20 cellular contexts compared by ENCODE assay signal in the genomic region with DNA sequence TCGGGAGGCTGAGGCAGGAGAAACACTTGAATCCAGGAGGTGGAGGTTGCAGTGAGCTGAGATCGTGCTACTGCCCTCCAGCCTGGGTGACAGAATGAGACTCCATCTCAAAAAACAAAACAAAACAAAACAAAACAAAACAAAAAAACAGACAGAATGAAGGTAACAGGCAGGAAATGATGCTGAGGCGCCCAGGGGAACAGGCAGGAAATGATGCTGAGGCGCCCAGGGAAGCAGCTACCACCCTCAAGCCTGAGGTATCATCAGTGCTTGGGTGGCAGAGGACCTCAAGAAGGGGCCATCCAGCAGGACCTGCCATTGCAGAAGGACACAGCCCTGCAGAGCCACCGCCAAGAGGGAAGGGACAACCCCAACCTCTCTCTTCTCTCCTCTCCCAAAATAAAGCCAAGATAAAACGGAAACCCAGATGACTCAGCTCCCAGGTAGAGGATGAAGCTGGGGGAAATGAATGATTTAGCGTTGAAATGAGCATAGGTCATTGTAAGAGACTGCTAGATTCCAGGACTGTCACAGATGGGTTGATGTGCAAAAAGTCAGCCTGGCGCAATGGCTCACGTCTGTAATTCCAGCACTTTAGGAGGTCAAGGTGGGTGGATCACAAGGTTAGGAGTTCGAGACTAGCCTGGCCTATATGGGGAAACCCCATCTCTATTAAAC. TPM values are rescaled to one million over a fixed set of nuclear protein-coding genes. Genes with fewer than 3 reads are reported as not detected.
A peak's percentile ranks its signal among the peaks of the same experiment; 100 is the strongest.
DNase-seq lines count a peak whose midpoint lies in the region; ATAC-seq, FAIRE-seq and TF ChIP-seq lines count a peak whose summit lies in the region.
"Had no signal": no experiment of that assay in that cellular context is flagged by ENCODE, and none has a peak within 500 bp of the region (broad histone marks: within the 10 kb centered on the region; RNA-seq: fewer than 3 reads in every experiment).

No MANE protein-coding gene starts in this region.

- RAD21 ChIA-PET in GM12878 (lab: Charles Lee; ENCODE audit: unreplicated experiment) = no interaction called here

- no peak for TF ChIP-seq EP300 in GM12878 (IDR thresholded peaks at IDR 0.05; ENCODE audit: borderline replicate concordance in 1 of 2, control insufficient read depth in 1 of 2, low read depth in 2 of 2, low read length in 2 of 2)

- peak overlapping the region; percentile 67; the same call in 1 of the 2 replicates for H3K27ac ChIP-seq in PC-9
- no peak overlapping the region for H3K27ac ChIP-seq in GM12878 (ENCODE audit: control insufficient read depth, insufficient read depth)
- no peak overlapping the region for H3K27ac ChIP-seq in spleen
- no peak overlapping the region for H3K27ac ChIP-seq in prostate gland
- H3K27ac ChIP-seq: Peyer's patch, SJCRH30 had no signal

- no peak overlapping the region for H3K4me3 ChIP-seq in PC-9
- no peak overlapping the region for H3K4me3 ChIP-seq in GM12878
- no peak overlapping the region for H3K4me3 ChIP-seq in spleen
- no peak overlapping the region for H3K4me3 ChIP-seq in prostate gland
- H3K4me3 ChIP-seq: Peyer's patch, SJCRH30 had no signal

- H3K79me2 ChIP-seq in PC-9 (ENCODE audit: low read depth) (no peaks in the 10 kb centered on the region), GM12878 (ENCODE audit: control insufficient read depth, insufficient read depth, low read length) (no peaks in the 10 kb centered on the region)

- SMC1A ChIA-PET in GM12878 (lab: Charles Lee; ENCODE audit: uncharacterized antibody, unreplicated experiment) = no interaction called here

- in situ Hi-C loops in GM12878 (cut with MboI) = no loop called here

- no peak overlapping the region for H2AFZ ChIP-seq in PC-9
- H2AFZ ChIP-seq in GM12878 (ENCODE audit: control insufficient read depth, low read depth, low read length) = peak overlapping the region; percentile 4; the same call in 1 of the 2 replicates

- ATAC-seq in GM12878 (no peak), GM19452 (IDR thresholded peaks at IDR 0.05; ENCODE audit: unreplicated experiment) (no peak)

- H3K36me3 Mint-ChIP-seq in activated CD4-positive, alpha-beta T cell treated with anti-CD3 and anti-CD28 coated beads, Interleukin-2, amount 10 ng/mL, durations not matched to agents 7 days and 5 days (ENCODE audit: low read depth) = no peaks in the 10 kb centered on the region

- peaks cover 2% of the 10 kb centered on the region for H3K27me3 Mint-ChIP-seq in activated CD4-positive, alpha-beta T cell treated with anti-CD3 and anti-CD28 coated beads, Interleukin-2, amount 10 ng/mL, durations not matched to agents 7 days and 5 days

- no peak for DNase-seq in activated CD4-positive, alpha-beta T cell treated with anti-CD3 and anti-CD28 coated beads, Interleukin-2, amount 10 ng/mL, durations not matched to agents 7 days and 5 days
- DNase-seq in activated CD4-positive, alpha-beta T cell treated with anti-CD3 and anti-CD28 coated beads for 4 hours = no peak
- no peak for DNase-seq in PC-9
- no peak for DNase-seq in GM12878 (ENCODE audit: low read depth, low spot score)
- DNase-seq in spleen = no peak
- DNase-seq in prostate gland (ENCODE audit: low spot score) = no peak
- DNase-seq: DMS 273 treated with DMSO at 0.1 percent for 48 hours, DND-41, Kasumi-1, NCI-H1694, NCI-H2081, NCI-H2171 treated with DMSO at 0.1 percent for 48 hours, NCI-H524 treated with DMSO at 0.1 percent for 48 hours, NCI-H82, Peyer's patch, SJCRH30 had no signal

- TF ChIP-seq CTCF in PC-9 (conservative IDR thresholded peaks at IDR 0.05) (no peak), GM12878 (IDR thresholded peaks at IDR 0.05 in 2 of 3, conservative IDR thresholded peaks at IDR 0.05 in 1 of 3; ENCODE audit: control insufficient read depth in 2 of 3, extremely low read depth in 1 of 3, insufficient read depth in 1 of 3, low read depth in 3 of 3, low read length in 3 of 3) (no peak), spleen (IDR thresholded peaks at IDR 0.05 in 8 of 11, conservative IDR thresholded peaks at IDR 0.05 in 3 of 11) (no peak), prostate gland (IDR thresholded peaks at IDR 0.05) (no peak)

- H3K4me1 Mint-ChIP-seq in activated CD4-positive, alpha-beta T cell treated with anti-CD3 and anti-CD28 coated beads, Interleukin-2, amount 10 ng/mL, durations not matched to agents 7 days and 5 days = peaks cover 10% of the 10 kb centered on the region

- H3F3A ChIP-seq in PC-9 (ENCODE audit: insufficient read depth, low read depth) = peaks cover 32% of the 10 kb centered on the region

- H3K9me3 ChIP-seq in PC-9 (ENCODE audit: insufficient read depth, low read depth) = peaks cover 4% of the 10 kb centered on the region; the same call in 1 of the 2 replicates
- H3K9me3 ChIP-seq in GM12878 (replicated peaks; ENCODE audit: control insufficient read depth, insufficient read depth, low read length) = peaks cover 2% of the 10 kb centered on the region; the same call in 2 of the 3 replicates
- H3K9me3 ChIP-seq in spleen = no peaks in the 10 kb centered on the region
- H3K9me3 ChIP-seq in prostate gland = no peaks in the 10 kb centered on the region
- H3K9me3 ChIP-seq: Peyer's patch, SJCRH30 had no signal

- H3K4me2 ChIP-seq in PC-9 = no peak overlapping the region
- peak overlapping the region; percentile 11; the same call in 1 of the 2 replicates for H3K4me2 ChIP-seq in GM12878 (ENCODE audit: control insufficient read depth, insufficient read depth)

- H3K9ac ChIP-seq in GM12878 (ENCODE audit: control insufficient read depth, insufficient read depth, low read length) = no peak overlapping the region

- H3K9me3 Mint-ChIP-seq in activated CD4-positive, alpha-beta T cell treated with anti-CD3 and anti-CD28 coated beads, Interleukin-2, amount 10 ng/mL, durations not matched to agents 7 days and 5 days = no peaks in the 10 kb centered on the region

- H3K9me2 ChIP-seq in PC-9 (ENCODE audit: insufficient read depth) = no peaks in the 10 kb centered on the region

- H3K36me3 ChIP-seq in PC-9 (ENCODE audit: low read depth) = no peaks in the 10 kb centered on the region
- H3K36me3 ChIP-seq in GM12878 (ENCODE audit: control insufficient read depth in 2 of 2, insufficient read depth in 2 of 2, low read length in 1 of 2) = no peaks in the 10 kb centered on the region
- H3K36me3 ChIP-seq in spleen = no peaks in the 10 kb centered on the region
- H3K36me3 ChIP-seq in prostate gland = no peaks in the 10 kb centered on the region
- H3K36me3 ChIP-seq: Peyer's patch, SJCRH30 had no signal

- CTCF ChIA-PET in activated CD4-positive, alpha-beta T cell treated with anti-CD3 and anti-CD28 coated beads, Interleukin-2, amount 10 ng/mL, durations not matched to agents 7 days and 5 days (lab: Charles Lee) = interaction anchor here (0.6 to 1.0 kb wide), 3 partner anchors 10 to 549 kb away, joined by 4 read pairs; no protein-coding TSS in a partner anchor
- CTCF ChIA-PET in PC-9 (lab: Charles Lee) (interaction anchor here (0.6 kb wide), 1 partner anchor 225 kb away, joined by 3 read pairs; no protein-coding TSS in a partner anchor), GM12878 (lab: Yijun Ruan, JAX) (interaction anchor here (1.4 kb wide), 1 partner anchor 11 kb away, joined by 4 read pairs; no protein-coding TSS in a partner anchor)

- intact Hi-C loops in PC-9 (cut with micrococcal nuclease; ENCODE audit: unreplicated experiment) (no loop called here), GM12878 (cut with micrococcal nuclease; ENCODE audit: unreplicated experiment) (no loop called here), spleen (cut with DNase I; ENCODE audit: low total_unique reads) (no loop called here), prostate gland (cut with DNase I) (no loop called here)

- no peak overlapping the region for H3K4me3 Mint-ChIP-seq in activated CD4-positive, alpha-beta T cell treated with anti-CD3 and anti-CD28 coated beads, Interleukin-2, amount 10 ng/mL, durations not matched to agents 7 days and 5 days

- H4K20me1 ChIP-seq in PC-9 (ENCODE audit: insufficient read depth) = no peaks in the 10 kb centered on the region
- no peaks in the 10 kb centered on the region for H4K20me1 ChIP-seq in GM12878 (ENCODE audit: control insufficient read depth, insufficient read depth)

- H3K27me3 ChIP-seq in PC-9 (ENCODE audit: insufficient read depth, low read depth) = no peaks in the 10 kb centered on the region
- no peaks in the 10 kb centered on the region for H3K27me3 ChIP-seq in GM12878 (replicated peaks in 1 of 2; ENCODE audit: control insufficient read depth in 2 of 2, insufficient read depth in 2 of 2, low read length in 1 of 2)
- no peaks in the 10 kb centered on the region for H3K27me3 ChIP-seq in spleen (replicated peaks in 1 of 7)
- H3K27me3 ChIP-seq in prostate gland (replicated peaks; ENCODE audit: insufficient read depth) = no peaks in the 10 kb centered on the region
- H3K27me3 ChIP-seq: Peyer's patch, SJCRH30 had no signal

- POLR2A ChIA-PET in activated CD4-positive, alpha-beta T cell treated with anti-CD3 and anti-CD28 coated beads, Interleukin-2, amount 10 ng/mL, durations not matched to agents 7 days and 5 days (lab: Charles Lee) = no interaction called here
- POLR2A ChIA-PET in PC-9 (lab: Charles Lee; ENCODE audit: unreplicated experiment) = no interaction called here
- POLR2A ChIA-PET in GM12878 (lab: Charles Lee) = no interaction called here

- BruUV-seq in PC-9 (replicated peaks; lab: Mats Ljungman, UMichigan) (no TSS peak), GM12878 (replicated peaks; lab: Mats Ljungman, UMichigan) (no TSS peak)

- peaks cover 49% of the 10 kb centered on the region for H3K4me1 ChIP-seq in PC-9 (replicated peaks; ENCODE audit: insufficient read depth)
- peaks cover 26% of the 10 kb centered on the region for H3K4me1 ChIP-seq in GM12878 (ENCODE audit: control insufficient read depth, insufficient read depth, low read length)
- H3K4me1 ChIP-seq in spleen = peaks cover 3 to 15% (median 8%) of the 10 kb centered on the region in 6 donors
- H3K4me1 ChIP-seq in prostate gland (replicated peaks) = no peaks in the 10 kb centered on the region
- H3K4me1 ChIP-seq: SJCRH30 had no signal

- 42% methylated on average over 10 of the region's 10 CpGs for WGBS in GM12878 (ENCODE audit: insufficient coverage, insufficient replicate concordance, low lambda C conversion rate, missing lambda C conversion rate)
- WGBS in spleen, 5 donors = 84 to 91% (median 84%) methylated on average over 10 of the region's 10 CpGs
- WGBS in prostate gland = 94% methylated on average over 10 of the region's 10 CpGs

- no peak for FAIRE-seq in GM12878 (lab: Jason Lieb, UNC)
- FAIRE-seq: A204.1, GM19239, H1 had no signal

- peak overlapping the region; percentile 66 for H3K27ac Mint-ChIP-seq in activated CD4-positive, alpha-beta T cell treated with anti-CD3 and anti-CD28 coated beads, Interleukin-2, amount 10 ng/mL, durations not matched to agents 7 days and 5 days

- no peak for TF ChIP-seq RAD21 in GM12878 (IDR thresholded peaks at IDR 0.05; ENCODE audit: insufficient read depth, low read depth, low read length)

- no peak for TF ChIP-seq POLR2A in GM12878 (IDR thresholded peaks at IDR 0.05; ENCODE audit: low read depth, low read length)
- no peak for TF ChIP-seq POLR2A in spleen (IDR thresholded peaks at IDR 0.05)
- no peak for TF ChIP-seq POLR2A in prostate gland (IDR thresholded peaks at IDR 0.05)

RNA-seq across cellular contexts. Expression of a gene that starts 19.3 kb away (rescaled TPM):
- under 1 TPM; 0.25 to 0.27 TPM for total RNA-seq in activated CD4-positive, alpha-beta T cell treated with anti-CD3 and anti-CD28 coated beads, Interleukin-2, amount 10 ng/mL, durations not matched to agents 7 days and 5 days
- total RNA-seq in PC-9 (2021) (12.8 and 14.3 TPM in 2 replicates), GM12878 (2014; rRNA removed) (2.2 and 2.6 TPM in 2 replicates), GM12878 (2014; rRNA removed; fragmentation: Illumina TruSeq; extraction: Trizol) (2.0 and 2.2 TPM in 2 replicates), GM12878 (2021) (2.0 and 2.6 TPM in 2 replicates), spleen (1 to 10 TPM; 6.1 to 9.9 (median 7.3) TPM), prostate gland (10 to 100 TPM; 20.7 to 24.9 TPM)
- 1.9 and 3.1 TPM in 2 replicates for total RNA-seq in GM12878 (2013; cell fraction: nucleolus; rRNA removed)
- 0.49 TPM for polyA plus RNA-seq in GM12878 (2011; ENCODE audit: low read depth)
- polyA plus RNA-seq in GM12878 (2011; rRNA removed) (0.48 and 0.61 TPM in 2 replicates), GM12878 (2014; fragmentation: Illumina TruSeq; extraction: Trizol) (1.9 and 2.1 TPM in 2 replicates), GM12878 (2014; fragmentation: Nextera tagmentation; extraction: Ambion mirVana) (1 to 10 TPM; 1.0 to 1.1 TPM), GM12878 (2014; rRNA removed) (1.9 and 2.2 TPM in 2 replicates), GM12878 (2016; fragmentation: Nextera tagmentation; extraction: Ambion mirVana) (1 to 10 TPM; 1.6 TPM), spleen (1 to 10 TPM; 1.6 to 2.7 (median 1.8) TPM)
- 0.18 and 0.23 TPM in 2 replicates for polyA plus RNA-seq in GM12878 (2011; cell fraction: cytosol; rRNA removed)
- 0.51 and 0.89 TPM in 2 replicates for polyA plus RNA-seq in GM12878 (2011; cell fraction: nucleus; rRNA removed)
- 1.2 and 1.5 TPM in 2 replicates for polyA plus RNA-seq in GM12878 (2012)
- 0.07 and 0.36 TPM in 2 replicates for polyA minus RNA-seq in GM12878 (2011; rRNA and poly(A)+ RNA removed)
- polyA minus RNA-seq in GM12878 (2011; cell fraction: cytosol; rRNA and poly(A)+ RNA removed) = 0.21 TPM in 1 of 2 replicates, not detected in the other
- 0.24 and 0.57 TPM in 2 replicates for polyA minus RNA-seq in GM12878 (2011; cell fraction: nucleus; rRNA and poly(A)+ RNA removed)

RNA-seq across cellular contexts. Expression of a gene that starts 19.7 kb away (rescaled TPM):
- 1 to 10 TPM; 1.7 to 1.8 TPM for total RNA-seq in activated CD4-positive, alpha-beta T cell treated with anti-CD3 and anti-CD28 coated beads, Interleukin-2, amount 10 ng/mL, durations not matched to agents 7 days and 5 days
- total RNA-seq in PC-9 (2021) = 112 and 119 TPM in 2 replicates
- total RNA-seq in GM12878 (2013; cell fraction: nucleolus; rRNA removed) = 75.8 and 85.6 TPM in 2 replicates
- total RNA-seq in GM12878 (2014; rRNA removed) = 50.0 and 57.9 TPM in 2 replicates
- total RNA-seq in GM12878 (2014; rRNA removed; fragmentation: Illumina TruSeq; extraction: Trizol) = 74.8 and 77.5 TPM in 2 replicates
- total RNA-seq in GM12878 (2021) = 96.2 and 98.5 TPM in 2 replicates
- 9.4 TPM for polyA plus RNA-seq in GM12878 (2011; ENCODE audit: low read depth)
- polyA plus RNA-seq in GM12878 (2011; rRNA removed) = 20.2 and 28.7 TPM in 2 replicates
- polyA plus RNA-seq in GM12878 (2011; cell fraction: cytosol; rRNA removed) = 9.1 and 14.6 TPM in 2 replicates
- 14.7 and 16.7 TPM in 2 replicates for polyA plus RNA-seq in GM12878 (2011; cell fraction: nucleus; rRNA removed)
- 17.2 and 30.7 TPM in 2 replicates for polyA plus RNA-seq in GM12878 (2012)
- polyA plus RNA-seq in GM12878 (2014; fragmentation: Illumina TruSeq; extraction: Trizol) = 112 and 142 TPM in 2 replicates
- 10 to 100 TPM; 32.7 to 38.6 TPM for polyA plus RNA-seq in GM12878 (2014; fragmentation: Nextera tagmentation; extraction: Ambion mirVana)
- 47.9 and 50.7 TPM in 2 replicates for polyA plus RNA-seq in GM12878 (2014; rRNA removed)
- polyA plus RNA-seq in GM12878 (2016; fragmentation: Nextera tagmentation; extraction: Ambion mirVana) = 100 to 1,000 TPM; 132 TPM
- 15.4 and 26.8 TPM in 2 replicates for polyA minus RNA-seq in GM12878 (2011; rRNA and poly(A)+ RNA removed)
- 16.3 and 20.0 TPM in 2 replicates for polyA minus RNA-seq in GM12878 (2011; cell fraction: cytosol; rRNA and poly(A)+ RNA removed)
- 11.0 and 17.6 TPM in 2 replicates for polyA minus RNA-seq in GM12878 (2011; cell fraction: nucleus; rRNA and poly(A)+ RNA removed)
- 10 to 100 TPM; 44.1 to 95.3 (median 66.3) TPM for total RNA-seq in spleen
- polyA plus RNA-seq in spleen = 10 to 100 TPM; 14.7 to 26.8 (median 19.1) TPM
- total RNA-seq in prostate gland = 10 to 100 TPM; 66.3 to 94.9 TPM

Comparison
In these comparisons a context has a peak if more than half of its experiments do, and no peak if none do; other contexts are left out.
1. RNA of a gene that starts 19.7 kb away (total RNA-seq): 112 to 119 TPM in PC-9, 66.3 to 94.9 TPM in prostate gland, 50.0 to 98.5 TPM in GM12878 and 44.1 to 95.3 TPM in spleen; 1.7 to 1.8 TPM in activated CD4-positive, alpha-beta T cell treated with anti-CD3 and anti-CD28 coated beads, Interleukin-2, amount 10 ng/mL, durations not matched to agents 7 days and 5 days; every median in the first group is over 10 times any median in the second.